ENCODE assay signal across 16 cellular contexts in genomic region chr1:77197351-77197750, GRCh38. TPM values are rescaled to one million over a fixed set of nuclear protein-coding genes. Genes with fewer than 3 reads are reported as not detected.
DNase-seq lines count a peak whose midpoint lies in the region; ATAC-seq and TF ChIP-seq lines count a peak whose summit lies in the region.
"Had no signal": no experiment of that assay in that cellular context is flagged by ENCODE, and none has a peak within 500 bp of the region (broad histone marks: within the 10 kb centered on the region; RNA-seq: fewer than 3 reads in every experiment).

No MANE protein-coding gene starts in this region.

- no peaks in the 10 kb centered on the region for H3K9me3 ChIP-seq in CD4-positive, CD25-positive, alpha-beta regulatory T cell (ENCODE audit: control insufficient read depth in 2 of 2, low read length in 2 of 2)
- H3K9me3 ChIP-seq in CD4-positive, alpha-beta T cell (ENCODE audit: control insufficient read depth, low read length): no peaks in the 10 kb centered on the region
- H3K9me3 ChIP-seq in IMR-90 (ENCODE audit: control insufficient read depth, insufficient read depth, low read length): no peaks in the 10 kb centered on the region
- H3K9me3 ChIP-seq: BE2C, HAP-1 had no signal

- peaks cover 0 to 1% (median 0%) of the 10 kb centered on the region in 7 donors for H3K9me3 Mint-ChIP-seq in CD4-positive, CD25-positive, alpha-beta regulatory T cell
- no peaks in the 10 kb centered on the region for H3K9me3 Mint-ChIP-seq in CD4-positive, alpha-beta T cell
- H3K9me3 Mint-ChIP-seq in chondrocyte (ENCODE audit: low read depth): no peaks in the 10 kb centered on the region
- H3K9me3 Mint-ChIP-seq: IgD-negative memory B cell had no signal

- H4K8ac ChIP-seq in IMR-90 (ENCODE audit: low read depth in 2 of 2, low read length in 2 of 2): no peak overlapping the region

- peaks cover 5% of the 10 kb centered on the region for H3K36me3 ChIP-seq in CD4-positive, CD25-positive, alpha-beta regulatory T cell (ENCODE audit: control insufficient read depth, insufficient read depth, low read length)
- no peaks in the 10 kb centered on the region; the same call in 1 of the 2 replicates for H3K36me3 ChIP-seq in IMR-90 (ENCODE audit: control insufficient read depth, insufficient read depth, low read length)
- H3K36me3 ChIP-seq: BE2C, HAP-1 had no signal

- WGBS in IMR-90 (ENCODE audit: extremely low coverage in 2 of 2, insufficient read length in 1 of 2), 2 experiments: no CpG with 5 or more reads among the region's 3 CpGs

- H2BK5ac ChIP-seq in IMR-90 (ENCODE audit: low read depth, low read length, poor library complexity, severe bottlenecking): no peak overlapping the region

- H4K20me1 ChIP-seq in IMR-90 (ENCODE audit: insufficient read depth, low read length): no peaks in the 10 kb centered on the region

- H3K23ac ChIP-seq in IMR-90 (ENCODE audit: low read depth, low read length): no peak overlapping the region

- H3K27me3 ChIP-seq in CD4-positive, CD25-positive, alpha-beta regulatory T cell (ENCODE audit: control insufficient read depth, insufficient read depth, low read length): no peaks in the 10 kb centered on the region
- no peaks in the 10 kb centered on the region for H3K27me3 ChIP-seq in CD4-positive, alpha-beta T cell (ENCODE audit: control insufficient read depth, insufficient read depth, low read length)
- no peaks in the 10 kb centered on the region for H3K27me3 ChIP-seq in IMR-90 (ENCODE audit: control insufficient read depth, insufficient read depth, low read length)
- H3K27me3 ChIP-seq: BE2C had no signal

- no peak overlapping the region for H3K9ac ChIP-seq in IMR-90 (ENCODE audit: low read depth, low read length)

- H2AFZ ChIP-seq in IMR-90 (replicated peaks; ENCODE audit: low read length, poor library complexity): no peak overlapping the region

- no peak for TF ChIP-seq RAD21 in IMR-90 (IDR thresholded peaks at IDR 0.05; ENCODE audit: low read length)

- POLR2A ChIA-PET in CD4-positive, alpha-beta T cell (lab: Charles Lee): no interaction called here
- POLR2A ChIA-PET in IMR-90 (lab: Charles Lee; ENCODE audit: unreplicated experiment): no interaction called here

- no TSS peak for BruUV-seq in IMR-90 (replicated peaks; lab: Mats Ljungman, UMichigan)

- peaks cover 38% of the 10 kb centered on the region for H3K4me1 ChIP-seq in CD4-positive, CD25-positive, alpha-beta regulatory T cell (ENCODE audit: control insufficient read depth, insufficient read depth, low read length, poor library complexity, severe bottlenecking)
- H3K4me1 ChIP-seq in IMR-90 (ENCODE audit: control insufficient read depth, insufficient read depth, low read length): no peaks in the 10 kb centered on the region
- H3K4me1 ChIP-seq: BE2C, HAP-1 had no signal

- TF ChIP-seq CTCF in CD4-positive, alpha-beta T cell (IDR thresholded peaks at IDR 0.05): no peak
- TF ChIP-seq CTCF in IMR-90 (conservative IDR thresholded peaks at IDR 0.05; ENCODE audit: low read depth, low read length) (no peak), chondrocyte (IDR thresholded peaks at IDR 0.05) (no peak)

- intact Hi-C loops in CD4-positive, alpha-beta T cell (cut with DNase I, micrococcal nuclease): no loop called here
- intact Hi-C loops in IMR-90 (cut with micrococcal nuclease): loop anchor here (5.0 kb wide), 1 partner anchor 35 kb away; no protein-coding TSS in a partner anchor

- no peak overlapping the region for H2BK120ac ChIP-seq in IMR-90 (ENCODE audit: low read depth, low read length)

- H3K4me1 Mint-ChIP-seq in CD4-positive, CD25-positive, alpha-beta regulatory T cell: peaks cover 42 to 63% (median 49%) of the 10 kb centered on the region in 4 donors
- H3K4me1 Mint-ChIP-seq in CD4-positive, alpha-beta T cell (ENCODE audit: low read depth): peaks cover 40% of the 10 kb centered on the region
- H3K4me1 Mint-ChIP-seq in chondrocyte (ENCODE audit: low read depth): peaks cover 24% of the 10 kb centered on the region

- H3K4me3 Mint-ChIP-seq in CD4-positive, CD25-positive, alpha-beta regulatory T cell: peak overlapping the region; percentile 19 to 84 (median 52)
- H3K4me3 Mint-ChIP-seq in CD4-positive, alpha-beta T cell: peak overlapping the region; percentile 23
- H3K4me3 Mint-ChIP-seq in chondrocyte (ENCODE audit: unreplicated experiment): no peak overlapping the region
- H3K4me3 Mint-ChIP-seq: IgD-negative memory B cell had no signal

- H3K27ac ChIP-seq in CD4-positive, CD25-positive, alpha-beta regulatory T cell (ENCODE audit: insufficient read depth, low read length, poor library complexity, severe bottlenecking): peak overlapping the region; percentile 68
- H3K27ac ChIP-seq in CD4-positive, alpha-beta T cell (ENCODE audit: low read depth, low read length): no peak overlapping the region
- H3K27ac ChIP-seq in IMR-90 (ENCODE audit: insufficient read depth, low read length): no peak overlapping the region
- H3K27ac ChIP-seq: HL-60 had no signal

- H3K9me1 ChIP-seq in IMR-90 (ENCODE audit: insufficient read depth, low read length): no peaks in the 10 kb centered on the region

- H3K4me2 ChIP-seq in IMR-90 (ENCODE audit: low read depth, low read length): no peak overlapping the region

- peak overlapping the region; percentile 91 to 94 (median 93) for H3K27ac Mint-ChIP-seq in CD4-positive, CD25-positive, alpha-beta regulatory T cell
- peak overlapping the region; percentile 66 for H3K27ac Mint-ChIP-seq in CD4-positive, alpha-beta T cell
- H3K27ac Mint-ChIP-seq in chondrocyte (ENCODE audit: unreplicated experiment): no peak overlapping the region

- H3K36me3 Mint-ChIP-seq in CD4-positive, CD25-positive, alpha-beta regulatory T cell: peaks cover 28% of the 10 kb centered on the region
- peaks cover 51% of the 10 kb centered on the region for H3K36me3 Mint-ChIP-seq in CD4-positive, alpha-beta T cell (ENCODE audit: low read depth)
- peaks cover 3% of the 10 kb centered on the region for H3K36me3 Mint-ChIP-seq in chondrocyte (ENCODE audit: low read depth)

- dilution Hi-C loops in IMR-90 (cut with HindIII; ENCODE audit: low sequenced_read_pairs, unreplicated experiment): no loop called here

- no peak overlapping the region for H2AK5ac ChIP-seq in IMR-90 (ENCODE audit: low read depth, low read length)

- H3K4ac ChIP-seq in IMR-90 (ENCODE audit: low read depth, low read length): no peak overlapping the region

- in situ Hi-C loops in IMR-90 (cut with MboI; ENCODE audit: low sequenced_read_pairs): no loop called here

- TF ChIP-seq POLR2A in IMR-90 (IDR thresholded peaks at IDR 0.05; ENCODE audit: low read depth, low read length): no peak

- CTCF ChIA-PET in CD4-positive, alpha-beta T cell (lab: Charles Lee): no interaction called here
- CTCF ChIA-PET in IMR-90 (lab: Yijun Ruan, JAX): no interaction called here

- peak overlapping the region; percentile 64 for H3K4me3 ChIP-seq in CD4-positive, CD25-positive, alpha-beta regulatory T cell (ENCODE audit: low read depth, low read length)
- no peak overlapping the region for H3K4me3 ChIP-seq in IMR-90 (ENCODE audit: insufficient read depth, low read depth, low read length)
- H3K4me3 ChIP-seq: HAP-1 had no signal

- H2AK9ac ChIP-seq in IMR-90 (replicated peaks; ENCODE audit: low read depth, low read length, poor library complexity): no peak overlapping the region

- H3K56ac ChIP-seq in IMR-90 (ENCODE audit: extremely low read depth, insufficient read depth, low read length): no peak overlapping the region

- H4K5ac ChIP-seq in IMR-90 (ENCODE audit: low read depth, low read length): no peak overlapping the region

- H3K18ac ChIP-seq in IMR-90 (ENCODE audit: low read depth, low read length): no peak overlapping the region

- H2BK15ac ChIP-seq in IMR-90 (ENCODE audit: low read depth, low read length): no peak overlapping the region

- peak; percentile 53 to 67 for ATAC-seq in CD4-positive, CD25-positive, alpha-beta regulatory T cell (ENCODE audit: low read depth in 2 of 2)
- peak; percentile 78 for ATAC-seq in CD4-positive, alpha-beta T cell (ENCODE audit: poor library complexity)
- ATAC-seq in IMR-90 (ENCODE audit: low read depth): no peak
- ATAC-seq in GM21786 (IDR thresholded peaks at IDR 0.05; ENCODE audit: unreplicated experiment): no peak

- DNase-seq in CD4-positive, CD25-positive, alpha-beta regulatory T cell: peak in 1 of 3 donors; percentile 19
- no peak for DNase-seq in CD4-positive, alpha-beta T cell
- DNase-seq in IMR-90 (no peak), pons (ENCODE audit: low spot score) (peak; percentile 3), chondrocyte (ENCODE audit: low spot score) (no peak)
- DNase-seq: ACHN; BE2C; C1 segment of cervical spinal cord; CD4-positive, alpha-beta memory T cell; DMS79 treated with DMSO at 0.1 percent for 48 hours; GF-D8; KBM-7 had no signal

- H2BK20ac ChIP-seq in IMR-90 (ENCODE audit: low read depth, low read length): no peak overlapping the region

- no peak overlapping the region for H4K91ac ChIP-seq in IMR-90 (ENCODE audit: insufficient read depth, low read depth, low read length)

- H3K27me3 Mint-ChIP-seq in CD4-positive, CD25-positive, alpha-beta regulatory T cell: no peaks in the 10 kb centered on the region
- H3K27me3 Mint-ChIP-seq in CD4-positive, alpha-beta T cell: no peaks in the 10 kb centered on the region
- no peaks in the 10 kb centered on the region for H3K27me3 Mint-ChIP-seq in chondrocyte (ENCODE audit: low read depth)
- H3K27me3 Mint-ChIP-seq: CD4-positive, alpha-beta memory T cell; IgD-negative memory B cell had no signal

- H3K79me1 ChIP-seq in IMR-90 (ENCODE audit: low read depth in 1 of 2, low read length in 2 of 2): peaks cover 0 to 5% of the 10 kb centered on the region in 2 experiments; a peak in 1 of 4 replicates

- H3K14ac ChIP-seq in IMR-90 (replicated peaks; ENCODE audit: low read depth, low read length): no peak overlapping the region

TF ChIP-seq in IMR-90, 13 proteins besides CTCF, POLR2A, EP300 and RAD21:
- TF ChIP-seq BHLHE40 (IDR thresholded peaks at IDR 0.05; ENCODE audit: low read depth, low read length) (no peak), CEBPB (IDR thresholded peaks at IDR 0.05; ENCODE audit: low read depth, low read length) (0 out of 2 replicates have a peak, but pooled peaks have one; percentile 43)

RNA-seq across cellular contexts. Expression of gene PIGK, which starts 21.9 kb away (rescaled TPM):
- total RNA-seq in CD4-positive, CD25-positive, alpha-beta regulatory T cell: 18.4 TPM
- polyA plus RNA-seq in CD4-positive, CD25-positive, alpha-beta regulatory T cell: 10 to 100 TPM; 55.4 to 68.9 (median 56.3) TPM
- 10 to 100 TPM; 10.1 to 10.3 TPM for total RNA-seq in CD4-positive, alpha-beta T cell
- total RNA-seq in IMR-90 (2012; rRNA removed) (15.6 and 39.2 TPM in 2 replicates), chondrocyte (39.7 to 56.4 TPM (median 41.5 TPM) in 3 replicates)
- 13.6 and 21.2 TPM in 2 replicates for polyA plus RNA-seq in IMR-90 (2012; rRNA removed)
- polyA plus RNA-seq in IMR-90 (2012; cell fraction: cytosol; rRNA removed): 1.4 and 2.7 TPM in 2 replicates
- polyA plus RNA-seq in IMR-90 (2012; cell fraction: nucleus; rRNA removed; ENCODE audit: low replicate concordance): 1.1 and 4.0 TPM in 2 replicates

Comparison
In these comparisons a context has a peak if more than half of its experiments do, and no peak if none do; other contexts are left out.
1. ATAC-seq: peak in CD4-positive, CD25-positive, alpha-beta regulatory T cell (2 of 2) and CD4-positive, alpha-beta T cell (single experiment); none in IMR-90 (single experiment) and GM21786 (single experiment).